24 cellular contexts compared by ENCODE assay signal in genomic region chr16:53876811-53877210, GRCh38.
DNase-seq lines count a peak whose midpoint lies in the region; ATAC-seq, FAIRE-seq and TF ChIP-seq lines count a peak whose summit lies in the region.
"Had no signal": no experiment of that assay in that cellular context is flagged by ENCODE, and none has a peak within 500 bp of the region (broad histone marks: within the 10 kb centered on the region; RNA-seq: fewer than 3 reads in every experiment).

No MANE protein-coding gene starts in this region.

- ATAC-seq in HG02970 (IDR thresholded peaks at IDR 0.05; ENCODE audit: low FRiP score, unreplicated experiment), result no peak
- ATAC-seq: T-helper 17 cell had no signal

- no peak overlapping the region for H3K4me3 ChIP-seq in bronchial epithelial cell (ENCODE audit: low read depth, low read length)
- H3K4me3 ChIP-seq: HAP-1, PC-9, SK-N-MC had no signal

- DNase-seq in A172 (ENCODE audit: low spot score) (peak; percentile 13), Caki2 (ENCODE audit: low read depth) (peak; percentile 46), RCC 7860 (ENCODE audit: low spot score) (peak; percentile 17), bronchial epithelial cell (ENCODE audit: low read depth) (peak; percentile 21), putamen (ENCODE audit: low spot score) (no peak), Ammon's horn (ENCODE audit: low spot score) (no peak), NCI-H146 (lab: John Stamatoyannopoulos, UW) (no peak)
- DNase-seq: ACHN, DMS53, GOT3, HFFc6, KBM-7, MM.1S, NCI-H1694, NCI-H2029 treated with DMSO at 0.1 percent for 48 hours, NCI-H446 treated with DMSO at 0.1 percent for 48 hours, NCI-H526 treated with DMSO at 0.1 percent for 48 hours, PC-9, SHP77 treated with DMSO at 0.1 percent for 48 hours, T-helper 17 cell had no signal

- H3K27me3 ChIP-seq in bronchial epithelial cell (ENCODE audit: control insufficient read depth, insufficient read depth, low read length), result no peaks in the 10 kb centered on the region

- no peak for FAIRE-seq in RCC 7860 (lab: Jason Lieb, UNC)
- FAIRE-seq in bronchial epithelial cell (lab: Jason Lieb, UNC), result no peak
- FAIRE-seq: G401.6 had no signal

- H3K36me3 ChIP-seq in bronchial epithelial cell (ENCODE audit: control insufficient read depth, insufficient read depth, low read length), result peaks cover 3% of the 10 kb centered on the region
- H3K36me3 ChIP-seq: HAP-1 had no signal

- no peak for TF ChIP-seq CTCF in bronchial epithelial cell (IDR thresholded peaks at IDR 0.05; ENCODE audit: insufficient read depth, low read length, severe bottlenecking)

- in situ Hi-C loops in Caki2 (cut with HindIII; ENCODE audit: low pct_unique_long_range_greater_than_20kb, low sequenced_read_pairs), result no loop called here

Comparison
In these comparisons a context has a peak if more than half of its experiments do, and no peak if none do; other contexts are left out.
1. DNase-seq: peak in A172 (single experiment), Caki2 (single experiment), RCC 7860 (single experiment) and bronchial epithelial cell (single experiment); none in putamen (single experiment), Ammon's horn (single experiment) and NCI-H146 (single experiment).